Comparison of ENCODE assay signal across 8 cellular contexts in genomic region chr11:65817312-65817814, GRCh38. TPM values are rescaled to one million over a fixed set of nuclear protein-coding genes. Genes with fewer than 3 reads are reported as not detected.
DNase-seq lines count a peak whose midpoint lies in the region; ATAC-seq and TF ChIP-seq lines count a peak whose summit lies in the region.

No MANE protein-coding gene starts in this region.

- in situ Hi-C loops in HAP-1 (cut with MboI; ENCODE audit: low sequenced_read_pairs): no loop called here

- peak overlapping the region; percentile 65 to 92 (median 85) for H3K9ac ChIP-seq in skeletal muscle tissue (ENCODE audit: low read depth in 1 of 3, low read length in 3 of 3)

- H3K27me3 ChIP-seq in HAP-1 (ENCODE audit: low read depth): no peaks in the 10 kb centered on the region
- H3K27me3 ChIP-seq in foreskin keratinocyte: peaks cover 35% of the 10 kb centered on the region
- H3K27me3 ChIP-seq in skeletal muscle tissue (ENCODE audit: control insufficient read depth in 3 of 3, insufficient read depth in 3 of 3, low read length in 3 of 3): no peaks in the 10 kb centered on the region

- H3K9me3 Mint-ChIP-seq in T-cell: no peaks in the 10 kb centered on the region

- peak overlapping the region; percentile 35 to 66 for H3K27ac Mint-ChIP-seq in T-cell

- DNase-seq in HAP-1 (ENCODE audit: low spot score in 2 of 2): peak in 1 of 2 experiments; percentile 18
- no peak for DNase-seq in T-cell
- peak in 1 of 2 donors; percentile 7 for DNase-seq in foreskin keratinocyte
- DNase-seq in pons (ENCODE audit: low spot score): no peak
- no peak for DNase-seq in hippocampal formation (lab: John Stamatoyannopoulos, UW)
- DNase-seq in stimulated activated CD4-positive, alpha-beta T cell treated with anti-CD3 and anti-CD28 coated beads, Interleukin-1b, Interleukin-23, amount 100 ng/mL, for 48 hours: no peak

- H3K4me3 ChIP-seq in HAP-1: peak overlapping the region; percentile 40
- H3K4me3 ChIP-seq in skeletal muscle tissue (ENCODE audit: low read length in 3 of 3): peak overlapping the region; percentile 71 to 89 (median 81)

- peaks cover 12 to 17% (median 16%) of the 10 kb centered on the region in 3 donors for H3K4me1 Mint-ChIP-seq in T-cell

- H3K27ac ChIP-seq in foreskin keratinocyte (peak overlapping the region; percentile 93), skeletal muscle tissue (ENCODE audit: low read depth, low read length) (no peak overlapping the region)

- H3K36me3 ChIP-seq in HAP-1 (replicated peaks) (no peaks in the 10 kb centered on the region; the same call in 1 of the 2 replicates), skeletal muscle tissue (ENCODE audit: control insufficient read depth in 3 of 3, insufficient read depth in 3 of 3, low read length in 3 of 3) (peaks cover 0 to 2% (median 0%) of the 10 kb centered on the region in 3 donors)

- no peaks in the 10 kb centered on the region for H3K36me3 Mint-ChIP-seq in T-cell

- H3K9me3 ChIP-seq in HAP-1 (no peaks in the 10 kb centered on the region), skeletal muscle tissue (ENCODE audit: control insufficient read depth in 3 of 3, low read length in 3 of 3) (no peaks in the 10 kb centered on the region)

- CTCF ChIA-PET in T-cell (lab: Charles Lee): interaction anchor here (0.5 to 3.0 kb wide), 22 partner anchors 9 to 707 kb away, joined by 3 to 20 read pairs (median 5); partner anchors contain the start of genes AP5B1 (in 1 of the 2), FIBP (in 1 of the 2) and KAT5 (in 1 of the 2)

- peaks cover 4% of the 10 kb centered on the region for H3K4me1 ChIP-seq in HAP-1
- H3K4me1 ChIP-seq in foreskin keratinocyte: peaks cover 3% of the 10 kb centered on the region
- peaks cover 3 to 7% (median 5%) of the 10 kb centered on the region in 3 donors for H3K4me1 ChIP-seq in skeletal muscle tissue (ENCODE audit: control insufficient read depth in 3 of 3, insufficient read depth in 3 of 3, low read length in 3 of 3)

- H3K27me3 Mint-ChIP-seq in T-cell: no peaks in the 10 kb centered on the region

- H3K4me3 Mint-ChIP-seq in T-cell: peak overlapping the region; percentile 72 to 82 (median 81)

- POLR2A ChIA-PET in T-cell (lab: Charles Lee): no interaction called here

- no peak for ATAC-seq in T-cell (replicated peaks in 1 of 4)
- no peak for ATAC-seq in foreskin keratinocyte
- no peak for ATAC-seq in HG03469 (IDR thresholded peaks at IDR 0.05; ENCODE audit: unreplicated experiment)

- TF ChIP-seq CTCF in foreskin keratinocyte (conservative IDR thresholded peaks at IDR 0.05): no peak

RNA-seq across cellular contexts. Expression of gene SNX32, which starts 16.4 kb away (rescaled TPM):
- 1 to 10 TPM in 4 of 5 donors, under 1 TPM in 1; 0.26 to 1.4 (median 1.2) TPM for total RNA-seq in T-cell
- 0.07 and 0.11 TPM in 2 replicates for total RNA-seq in foreskin keratinocyte
- 0.11 and 0.22 TPM in 2 replicates for polyA plus RNA-seq in foreskin keratinocyte
- total RNA-seq in skeletal muscle tissue: under 0.01 TPM

RNA-seq across cellular contexts. Expression of gene OVOL1, which starts 30.5 kb away (rescaled TPM):
- total RNA-seq in T-cell (under 1 TPM in 2 of 5 donors, not detected in 3; 0.12 to 0.13 TPM), foreskin keratinocyte (0.42 and 0.65 TPM in 2 replicates), skeletal muscle tissue (not detected)
- polyA plus RNA-seq in foreskin keratinocyte: 0.36 and 0.46 TPM in 2 replicates

RNA-seq across cellular contexts. Expression of gene AP5B1, which starts 36.6 kb away (rescaled TPM):
- total RNA-seq in T-cell (10 to 100 TPM; 17.7 to 31.6 (median 30.1) TPM), foreskin keratinocyte (10.8 and 11.8 TPM in 2 replicates), skeletal muscle tissue (2.1 TPM)
- 5.9 TPM in 2 replicates for polyA plus RNA-seq in foreskin keratinocyte

RNA-seq across cellular contexts. Expression of gene CFL1, which starts 40.6 kb away (rescaled TPM):
- total RNA-seq in T-cell (100 to 1,000 TPM; 584 to 761 (median 636) TPM), foreskin keratinocyte (1,336 TPM in 2 replicates), skeletal muscle tissue (275 TPM)
- 2,195 and 2,324 TPM in 2 replicates for polyA plus RNA-seq in foreskin keratinocyte

RNA-seq across cellular contexts. Expression of gene MUS81, which starts 42.9 kb away (rescaled TPM):
- total RNA-seq in T-cell: 100 to 1,000 TPM in 2 of 5 donors, 10 to 100 TPM in 3; 55.5 to 118 (median 95.6) TPM
- total RNA-seq in foreskin keratinocyte: 51.0 and 59.8 TPM in 2 replicates
- polyA plus RNA-seq in foreskin keratinocyte: 44.5 and 50.1 TPM in 2 replicates
- 34.4 TPM for total RNA-seq in skeletal muscle tissue
